In genomic region chr2:115491394-115491793, GRCh38 we compare ENCODE assay signal across 13 cellular contexts.
DNase-seq lines count a peak whose midpoint lies in the region; ATAC-seq and TF ChIP-seq lines count a peak whose summit lies in the region.
"Had no signal": no experiment of that assay in that cellular context is flagged by ENCODE, and none has a peak within 500 bp of the region (broad histone marks: within the 10 kb centered on the region; RNA-seq: fewer than 3 reads in every experiment).

No MANE protein-coding gene starts in this region.

- DNase-seq in NCI-H2196 (lab: John Stamatoyannopoulos, UW; ENCODE audit: unreplicated experiment): peak; percentile 11
- no peak for DNase-seq in NCI-H2196 treated with DMSO at 0.1 percent for 48 hours (lab: John Stamatoyannopoulos, UW; ENCODE audit: unreplicated experiment)
- DNase-seq in astrocyte of the hippocampus (ENCODE audit: low read depth, low spot score): peak; percentile 5
- DNase-seq in dorsolateral prefrontal cortex: no peak
- no peak for DNase-seq in omental fat pad (ENCODE audit: low spot score)
- DNase-seq in HT-29 (ENCODE audit: low spot score): no peak
- DNase-seq: CD8-positive, alpha-beta T cell; COR-L47 had no signal

- H3K27ac ChIP-seq in mesodermal cell (ENCODE audit: low read depth, low read length, severe bottlenecking) (peak overlapping the region; percentile 69), dorsolateral prefrontal cortex (no peak overlapping the region)
- H3K27ac ChIP-seq: 22Rv1 had no signal

- H3K9me3 ChIP-seq in mesodermal cell (ENCODE audit: control insufficient read depth, low read length): no peaks in the 10 kb centered on the region

- whole genome bisulfite sequencing in mesodermal cell (ENCODE audit: insufficient coverage in 2 of 2), 2 experiments: 53 to 80% methylated on average over 1 to 2 of the region's 2 CpGs

- no peak for ATAC-seq in HG02884 (IDR thresholded peaks at IDR 0.05; ENCODE audit: unreplicated experiment)
- ATAC-seq in omental fat pad (ENCODE audit: low FRiP score): no peak
- ATAC-seq: CD8-positive, alpha-beta T cell; HCT116; HepG2 had no signal

- intact Hi-C loops in dorsolateral prefrontal cortex (cut with DNase I): no loop called here

- TF ChIP-seq CTCF in dorsolateral prefrontal cortex (IDR thresholded peaks at IDR 0.05 in 54 of 56, conservative IDR thresholded peaks at IDR 0.05 in 2 of 56; ENCODE audit: low read depth in 1 of 56, partially characterized antibody in 56 of 56): no peak
- no peak for TF ChIP-seq CTCF in omental fat pad (IDR thresholded peaks at IDR 0.05)

- no peaks in the 10 kb centered on the region for H3K27me3 ChIP-seq in dorsolateral prefrontal cortex

- H3K36me3 ChIP-seq in mesodermal cell (ENCODE audit: control insufficient read depth, insufficient read depth, low read length): no peaks in the 10 kb centered on the region

- peaks cover 8% of the 10 kb centered on the region for H3K4me1 ChIP-seq in mesodermal cell (ENCODE audit: control insufficient read depth, insufficient read depth, low read length, poor library complexity, severe bottlenecking)

- H3K4me3 ChIP-seq in mesodermal cell (ENCODE audit: extremely low read depth, insufficient read depth, low read length, poor library complexity, severe bottlenecking) (no peak overlapping the region), dorsolateral prefrontal cortex (no peak overlapping the region)

Comparison
In these comparisons a context has a peak if more than half of its experiments do, and no peak if none do; other contexts are left out.
1. DNase-seq: peak in NCI-H2196 (single experiment) and astrocyte of the hippocampus (single experiment); none in NCI-H2196 treated with DMSO at 0.1 percent for 48 hours (single experiment), dorsolateral prefrontal cortex (0 of 10), omental fat pad (single experiment) and HT-29 (single experiment).